ENCODE assay signal across 27 cellular contexts in the genomic region with DNA sequence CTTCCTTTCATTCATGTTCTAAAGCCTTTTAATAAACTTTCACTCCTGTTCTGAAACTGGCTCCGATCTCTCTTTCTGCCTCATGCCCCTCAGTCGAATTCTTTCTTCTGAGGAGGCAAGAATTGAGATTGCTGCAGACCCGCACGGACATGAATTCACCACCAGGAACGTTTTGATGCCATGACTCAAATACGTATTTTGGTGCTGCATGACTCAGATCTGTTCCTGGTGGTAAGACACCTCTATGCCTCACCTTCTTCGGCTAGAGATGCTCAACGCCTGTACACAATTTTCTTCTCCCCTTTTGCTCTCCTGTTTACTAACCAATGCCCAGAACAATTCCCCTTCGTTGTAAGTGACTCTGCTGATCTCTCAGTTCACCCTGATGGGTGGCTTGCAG. TPM values are rescaled to one million over a fixed set of nuclear protein-coding genes. Genes with fewer than 3 reads are reported as not detected.
DNase-seq lines count a peak whose midpoint lies in the region; ATAC-seq and TF ChIP-seq lines count a peak whose summit lies in the region.
"Had no signal": no experiment of that assay in that cellular context is flagged by ENCODE, and none has a peak within 500 bp of the region (broad histone marks: within the 10 kb centered on the region; RNA-seq: fewer than 3 reads in every experiment).

No MANE protein-coding gene starts in this region.

- no peaks in the 10 kb centered on the region for H3K36me3 ChIP-seq in trophoblast cell (ENCODE audit: control insufficient read depth in 1 of 2, insufficient read depth in 2 of 2, low read length in 2 of 2)
- H3K36me3 ChIP-seq: adrenal gland, BE2C, HAP-1, neural progenitor cell, pancreas had no signal

- no peak overlapping the region for H3K27ac ChIP-seq in trophoblast cell (ENCODE audit: low read depth, low read length)
- H3K27ac ChIP-seq: adrenal gland, body of pancreas, neural progenitor cell, pancreas had no signal

- no peaks in the 10 kb centered on the region for H3K27me3 ChIP-seq in trophoblast cell (ENCODE audit: insufficient read depth, low read length)
- H3K27me3 ChIP-seq: adrenal gland, BE2C, body of pancreas, neural progenitor cell, pancreas had no signal

- peaks cover 11% of the 10 kb centered on the region for H3K9me3 ChIP-seq in trophoblast cell (ENCODE audit: insufficient read depth, low read depth, low read length)
- H3K9me3 ChIP-seq: adrenal gland, BE2C, HAP-1, pancreas had no signal

- no peak overlapping the region for H2BK120ac ChIP-seq in trophoblast cell (ENCODE audit: insufficient read depth, low read length, poor library complexity)

- no peak overlapping the region for H3K4me3 ChIP-seq in WI38 (ENCODE audit: low read depth, low read length)
- H3K4me3 ChIP-seq in trophoblast cell (ENCODE audit: low read depth, low read length): no peak overlapping the region
- H3K4me3 ChIP-seq: adrenal gland, body of pancreas, HAP-1, neural progenitor cell, pancreas had no signal

- no peak overlapping the region for H2AK5ac ChIP-seq in trophoblast cell (ENCODE audit: low read length)

- no peaks in the 10 kb centered on the region for H3K79me2 ChIP-seq in trophoblast cell (ENCODE audit: control insufficient read depth, insufficient read depth, low read length, poor library complexity)

- H4K8ac ChIP-seq in trophoblast cell (ENCODE audit: low read depth, low read length): no peak overlapping the region

- H3K4me2 ChIP-seq in trophoblast cell (ENCODE audit: low read length): no peak overlapping the region
- H3K4me2 ChIP-seq: neural progenitor cell had no signal

- no peak overlapping the region for H4K12ac ChIP-seq in trophoblast cell (ENCODE audit: low read depth, low read length)

- no peak overlapping the region for H3K14ac ChIP-seq in trophoblast cell (ENCODE audit: low read length)

- H2BK5ac ChIP-seq in trophoblast cell (ENCODE audit: low read depth, low read length, poor library complexity): no peak overlapping the region

- H4K91ac ChIP-seq in trophoblast cell (ENCODE audit: low read depth, low read length): no peak overlapping the region

- H3K79me1 ChIP-seq in trophoblast cell (ENCODE audit: low read length): no peaks in the 10 kb centered on the region

- 0 out of 2 replicates have a peak, but pooled peaks have one; percentile 3 for TF ChIP-seq CTCF in WI38 (IDR thresholded peaks at IDR 0.05; ENCODE audit: low read depth, low read length)

- DNase-seq in activated effector memory CD4-positive, alpha-beta T cell treated with anti-CD3 and anti-CD28 coated beads, Interleukin-2, amount 50 U/mL, for 16 hours: peak; percentile 60
- no peak for DNase-seq in activated effector memory CD4-positive, alpha-beta T cell treated with Interleukin-2 at 50 U/mL for 16 hours
- DNase-seq in trophoblast cell: peak; percentile 62 to 71
- DNase-seq in stimulated activated CD4-positive, alpha-beta T cell treated with anti-CD3 and anti-CD28 coated beads, Interleukin-4, amount 100 ng/mL, for 24 hours: no peak
- no peak for DNase-seq in AML-193 (lab: John Stamatoyannopoulos, UW)
- DNase-seq: activated CD4-positive, alpha-beta T cell treated with anti-CD3 and anti-CD28 coated beads, Interleukin-2, amount 50 U/mL, for 4 hours; activated CD4-positive, CD25-positive, alpha-beta regulatory T cell; activated naive CD4-positive, alpha-beta T cell; adrenal gland; BE2C; body of pancreas; CD8-positive, alpha-beta T cell; cerebellar nuclear complex; dermis blood vessel endothelial cell; Karpas-422; NCI-H146; NCI-H774; pancreas; RPMI8226; stimulated activated CD4-positive, alpha-beta T cell treated with anti-CD3 and anti-CD28 coated beads, Interleukin-15, amount 100 ng/mL, for 24 hours; T-cell had no signal

- no peak overlapping the region for H3K18ac ChIP-seq in trophoblast cell (ENCODE audit: low read length)

- no CpG with 5 or more reads among the region's 9 CpGs for WGBS in trophoblast cell (ENCODE audit: extremely low coverage, insufficient coverage, insufficient read length)

- no peak overlapping the region for H3K9ac ChIP-seq in trophoblast cell (ENCODE audit: low read length)
- H3K9ac ChIP-seq: neural progenitor cell had no signal

- H3K4ac ChIP-seq in trophoblast cell (ENCODE audit: low read depth, low read length): no peak overlapping the region

- no peaks in the 10 kb centered on the region for H3K4me1 ChIP-seq in trophoblast cell (ENCODE audit: control insufficient read depth in 1 of 2, insufficient read depth in 2 of 2, low read length in 2 of 2)
- H3K4me1 ChIP-seq: adrenal gland, BE2C, body of pancreas, HAP-1, neural progenitor cell, pancreas had no signal

- H2AFZ ChIP-seq in trophoblast cell (ENCODE audit: insufficient read depth, low read length, poor library complexity): no peak overlapping the region
- H2AFZ ChIP-seq: neural progenitor cell had no signal

- H3K23ac ChIP-seq in trophoblast cell (ENCODE audit: low read length): no peak overlapping the region

- no peak overlapping the region for H2BK12ac ChIP-seq in trophoblast cell (ENCODE audit: low read length)

- peak; percentile 39 for ATAC-seq in HG03175 (IDR thresholded peaks at IDR 0.05; ENCODE audit: unreplicated experiment)
- ATAC-seq: body of pancreas; CD8-positive, alpha-beta T cell; HepG2; pancreas; stimulated activated memory B cell treated with anti-CD40 and anti-IgM and Interleukin-4, amounts not matched to agents 10 μg/mL and 1 μg/mL and 100 μg/mL, for 72 hours; T-cell had no signal

RNA-seq across cellular contexts. Expression of gene RIMBP2, which starts 52.0 kb away (rescaled TPM):
- polyA plus RNA-seq in trophoblast cell (2013): 0.24 and 0.37 TPM in 2 replicates

Comparison
In these comparisons a context has a peak if more than half of its experiments do, and no peak if none do; other contexts are left out.
1. DNase-seq: peak in activated effector memory CD4-positive, alpha-beta T cell treated with anti-CD3 and anti-CD28 coated beads, Interleukin-2, amount 50 U/mL, for 16 hours (single experiment) and trophoblast cell (2 of 2); none in activated effector memory CD4-positive, alpha-beta T cell treated with Interleukin-2 at 50 U/mL for 16 hours (single experiment), stimulated activated CD4-positive, alpha-beta T cell treated with anti-CD3 and anti-CD28 coated beads, Interleukin-4, amount 100 ng/mL, for 24 hours (single experiment) and AML-193 (0 of 2).